In the genomic region with DNA sequence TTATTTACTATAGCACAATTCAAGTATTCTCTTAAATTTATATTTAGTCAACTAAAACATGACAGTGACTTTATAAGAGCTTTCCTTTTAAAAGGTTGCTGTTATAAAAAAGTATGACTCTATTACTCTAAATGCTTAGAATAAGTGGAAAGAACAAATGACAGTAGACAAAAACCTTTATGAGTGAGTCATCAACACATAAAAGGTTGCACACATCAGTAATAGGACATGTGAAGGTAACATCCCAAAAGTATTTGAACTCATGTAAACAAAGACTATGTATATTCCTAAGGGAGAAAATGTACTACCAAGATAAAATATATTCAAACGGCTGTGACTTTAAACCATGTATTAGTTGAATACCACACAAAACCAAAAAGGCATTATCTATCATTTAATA, we compare ENCODE assay signal across 15 cellular contexts.
DNase-seq lines count a peak whose midpoint lies in the region; ATAC-seq, FAIRE-seq and TF ChIP-seq lines count a peak whose summit lies in the region.
"Had no signal": no experiment of that assay in that cellular context is flagged by ENCODE, and none has a peak within 500 bp of the region (broad histone marks: within the 10 kb centered on the region; RNA-seq: fewer than 3 reads in every experiment).

No MANE protein-coding gene starts in this region.

- H3K36me3 ChIP-seq in PC-3 (ENCODE audit: low read depth, low read length) (peaks cover 5% of the 10 kb centered on the region; the same call in 1 of the 2 replicates), pancreas (peaks cover 0 to 4% (median 0%) of the 10 kb centered on the region in 3 donors)
- H3K36me3 ChIP-seq: BE2C had no signal

- H3K27me3 ChIP-seq in PC-3 (ENCODE audit: low read length) (no peaks in the 10 kb centered on the region), pancreas (no peaks in the 10 kb centered on the region)

- H3K4me3 ChIP-seq in PC-3 (ENCODE audit: low read length), result no peak overlapping the region
- H3K4me3 ChIP-seq in epithelial cell of esophagus (ENCODE audit: low read length), result no peak overlapping the region
- H3K4me3 ChIP-seq in pancreas, result no peak overlapping the region
- no peak overlapping the region for H3K4me3 ChIP-seq in foreskin fibroblast (ENCODE audit: low read depth in 1 of 2, low read length in 2 of 2)

- FAIRE-seq in pancreas (lab: Jason Lieb, UNC), result peak; percentile 23
- no peak for FAIRE-seq in H54 (lab: Jason Lieb, UNC)
- FAIRE-seq: GM19239 had no signal

- DNase-seq in ELR (ENCODE audit: low read depth) (peak; percentile 24), PC-3 (peak; percentile 28), epithelial cell of esophagus (ENCODE audit: low read depth) (peak; percentile 14), pancreas (no peak), foreskin fibroblast (no peak), anterior cingulate cortex (lab: John Stamatoyannopoulos, UW) (no peak), H54 (ENCODE audit: insufficient read length, low spot score) (no peak)
- DNase-seq: BE2C; CD4-positive, alpha-beta memory T cell; DMS79 treated with DMSO at 0.1 percent for 48 hours; GF-D8; H7 had no signal

- H2AFZ ChIP-seq in PC-3 (ENCODE audit: low read length), result no peak overlapping the region

- no peaks in the 10 kb centered on the region for H3K79me2 ChIP-seq in PC-3 (ENCODE audit: low read length)

- CTCF ChIA-PET in PC-3 (lab: Charles Lee), result no interaction called here

- TF ChIP-seq POLR2A in H54 (IDR thresholded peaks at IDR 0.05; ENCODE audit: low read depth, low read length), result no peak

- H3F3A ChIP-seq in PC-3 (ENCODE audit: low read length, unreplicated experiment), result no peaks in the 10 kb centered on the region

- H3K27ac ChIP-seq in PC-3 (ENCODE audit: low read length) (no peak overlapping the region), pancreas (no peak overlapping the region)
- H3K27ac ChIP-seq: C4-2B had no signal

- H4K20me1 ChIP-seq in PC-3 (ENCODE audit: low read length), result no peaks in the 10 kb centered on the region

- no TSS peak for BruUV-seq in PC-3 (replicated peaks; lab: Mats Ljungman, UMichigan)

- no peak overlapping the region for H3K4me2 ChIP-seq in PC-3 (ENCODE audit: low read length)

- intact Hi-C loops in PC-3 (cut with micrococcal nuclease), result loop anchor here (1.0 kb wide), 1 partner anchor 40 kb away; no protein-coding TSS in a partner anchor
- intact Hi-C loops in pancreas (cut with DNase I), result no loop called here

- H3K4me1 ChIP-seq in PC-3 (ENCODE audit: insufficient read depth, low read length), result no peaks in the 10 kb centered on the region
- H3K4me1 ChIP-seq in pancreas, result peaks cover 0 to 3% (median 0%) of the 10 kb centered on the region in 3 donors
- H3K4me1 ChIP-seq: BE2C had no signal

- no peaks in the 10 kb centered on the region for H3K9me2 ChIP-seq in PC-3 (replicated peaks; ENCODE audit: low read length)

- peak; percentile 59 for ATAC-seq in PC-3
- ATAC-seq in pancreas, result no peak
- no peak for ATAC-seq in HG03175 (IDR thresholded peaks at IDR 0.05; ENCODE audit: unreplicated experiment)

- 83 to 89% methylated on average over 1 of the region's 1 CpG for WGBS in pancreas, 2 donors

- no peak overlapping the region for H3K9ac ChIP-seq in PC-3 (ENCODE audit: low read length)

- TF ChIP-seq CTCF in PC-3 (conservative IDR thresholded peaks at IDR 0.05; ENCODE audit: low read depth, low read length) (no peak), epithelial cell of esophagus (IDR thresholded peaks at IDR 0.05; ENCODE audit: insufficient read depth, low read depth, low read length, missing control alignments) (no peak), pancreas (IDR thresholded peaks at IDR 0.05) (no peak), foreskin fibroblast (IDR thresholded peaks at IDR 0.05; ENCODE audit: low read depth, low read length) (no peak)

- POLR2A ChIA-PET in PC-3 (lab: Charles Lee; ENCODE audit: unreplicated experiment), result no interaction called here

- H3K9me3 ChIP-seq in PC-3 (ENCODE audit: low read length), result no peaks in the 10 kb centered on the region
- no peaks in the 10 kb centered on the region for H3K9me3 ChIP-seq in pancreas
- H3K9me3 ChIP-seq: BE2C had no signal

Comparison
In these comparisons a context has a peak if more than half of its experiments do, and no peak if none do; other contexts are left out.
1. DNase-seq: peak in ELR (single experiment), PC-3 (single experiment) and epithelial cell of esophagus (single experiment); none in pancreas (0 of 6), foreskin fibroblast (0 of 2), anterior cingulate cortex (0 of 58) and H54 (single experiment).